7 cellular contexts compared by ENCODE assay signal in genomic region chr15:44849701-44850403, GRCh38.
A peak's percentile ranks its signal among the peaks of the same experiment; 100 is the strongest.
DNase-seq lines count a peak whose midpoint lies in the region; FAIRE-seq and TF ChIP-seq lines count a peak whose summit lies in the region.
"Not testable (repeated sequence)": the region's sequence is repeated elsewhere in the genome, so short reads cannot be mapped to it uniquely, and the experiment has no call there.

No MANE protein-coding gene starts in this region.

- not testable (repeated sequence) for H3K9me3 ChIP-seq in endothelial cell of umbilical vein (replicated peaks; ENCODE audit: control insufficient read depth, insufficient read depth, low read length)

- not testable (repeated sequence) for H3K27ac ChIP-seq in brain microvascular endothelial cell
- peak overlapping the region; percentile 72 for H3K27ac ChIP-seq in endothelial cell of umbilical vein (ENCODE audit: insufficient read depth, low read depth, low read length)

- not testable (repeated sequence) for H3K79me2 ChIP-seq in endothelial cell of umbilical vein (ENCODE audit: control insufficient read depth, insufficient read depth, low read length)

- dilution Hi-C loops in endothelial cell of umbilical vein (cut with MboI; ENCODE audit: extremely low pct_ligation_motif_present, low sequenced_read_pairs): not testable (repeated sequence)

- TSS peak; percentile 59 for BruUV-seq in endothelial cell of umbilical vein (replicated peaks; lab: Mats Ljungman, UMichigan)

- H4K20me1 ChIP-seq in endothelial cell of umbilical vein (replicated peaks; ENCODE audit: control insufficient read depth, extremely low read depth, insufficient read depth, low read length): not testable (repeated sequence)

- not testable (repeated sequence) for H2AFZ ChIP-seq in endothelial cell of umbilical vein (ENCODE audit: low read depth, low read length)

- H3K36me3 ChIP-seq in brain microvascular endothelial cell (replicated peaks); endothelial cell of umbilical vein (ENCODE audit: control insufficient read depth in 2 of 2, extremely low read depth in 1 of 2, insufficient read depth in 2 of 2, low read length in 2 of 2): not testable (repeated sequence)

- not testable (repeated sequence) for H3K9me1 ChIP-seq in endothelial cell of umbilical vein (replicated peaks; ENCODE audit: control insufficient read depth, extremely low read depth, insufficient read depth, low read length)

- not testable (repeated sequence) for H3K9ac ChIP-seq in endothelial cell of umbilical vein (replicated peaks; ENCODE audit: extremely low read depth, insufficient read depth, low read length)

- in situ Hi-C loops in brain microvascular endothelial cell (cut with HindIII; ENCODE audit: low pct_ligation_motif_present, low sequenced_read_pairs): not testable (repeated sequence)

- H3K4me1 ChIP-seq in endothelial cell of umbilical vein (ENCODE audit: control insufficient read depth, extremely low read depth, insufficient read depth, low read length): peaks cover 26% of the 10 kb centered on the region

- CTCF ChIA-PET in endothelial cell of umbilical vein (lab: Charles Lee): not testable (repeated sequence)

- TF ChIP-seq CTCF in LNCaP clone FGC (IDR thresholded peaks at IDR 0.05; ENCODE audit: control insufficient read depth, extremely low read depth, insufficient read depth); brain microvascular endothelial cell (IDR thresholded peaks at IDR 0.05; ENCODE audit: low read depth, low read length, missing control alignments); endothelial cell of umbilical vein (IDR thresholded peaks at IDR 0.05; ENCODE audit: extremely low read depth in 1 of 2, insufficient read depth in 1 of 2, low read depth in 1 of 2, low read length in 2 of 2): not testable (repeated sequence)

- not testable (repeated sequence) for H3K4me3 ChIP-seq in LNCaP clone FGC (ENCODE audit: low read depth, low read length); brain microvascular endothelial cell (ENCODE audit: low read depth, low read length); endothelial cell of umbilical vein (replicated peaks in 1 of 3; ENCODE audit: insufficient read depth in 1 of 3, low read depth in 1 of 3, low read length in 3 of 3); skeletal muscle cell (ENCODE audit: low read depth, low read length)

- POLR2A ChIA-PET in endothelial cell of umbilical vein (lab: Charles Lee): not testable (repeated sequence)

- H3K4me2 ChIP-seq in endothelial cell of umbilical vein (ENCODE audit: insufficient read depth, low read length): not testable (repeated sequence)

- TF ChIP-seq POLR2A in endothelial cell of umbilical vein (IDR thresholded peaks at IDR 0.05; ENCODE audit: low read depth, low read length): not testable (repeated sequence)

- not testable (repeated sequence) for H3K27me3 ChIP-seq in brain microvascular endothelial cell (replicated peaks); endothelial cell of umbilical vein (ENCODE audit: control insufficient read depth in 2 of 2, insufficient read depth in 2 of 2, low read length in 2 of 2)

- peak; percentile 21 for DNase-seq in LNCaP clone FGC (ENCODE audit: low read depth)
- DNase-seq in brain microvascular endothelial cell: peak; percentile 8
- peak; percentile 85 for DNase-seq in dermis blood vessel endothelial cell
- peak; percentile 96 for DNase-seq in endothelial cell of umbilical vein (ENCODE audit: low read depth, low spot score)
- peak; percentile 65 for DNase-seq in glomerular endothelial cell (ENCODE audit: extremely low read depth, low read depth, low spot score)
- peak; percentile 62 to 82 for DNase-seq in lung microvascular endothelial cell (ENCODE audit: low read depth in 2 of 2)
- peak; percentile 22 for DNase-seq in skeletal muscle cell (ENCODE audit: low read depth)

- intact Hi-C loops in endothelial cell of umbilical vein (cut with micrococcal nuclease): loop anchor here (1.0 to 5.0 kb wide), 4 partner anchors 11 to 267 kb away; no protein-coding TSS in a partner anchor

- peak; percentile 87 for FAIRE-seq in endothelial cell of umbilical vein (lab: Jason Lieb, UNC)

TF ChIP-seq in endothelial cell of umbilical vein, 7 proteins besides CTCF, POLR2A, EP300 and RAD21:
- TF ChIP-seq POLR2AphosphoS5 (IDR thresholded peaks at IDR 0.05; ENCODE audit: insufficient read depth, low read depth, low read length) (peak; percentile 50), JUN (IDR thresholded peaks at IDR 0.05; ENCODE audit: borderline replicate concordance, insufficient read depth, insufficient read length, low read depth) (peak; percentile 14), GATA2 (IDR thresholded peaks at IDR 0.05; ENCODE audit: insufficient read depth, insufficient read length, low read depth, low read length) (peak; percentile 70)

Comparison
In these comparisons a context has a peak if more than half of its experiments do, and no peak if none do; other contexts are left out.
1. DNase-seq: peak in every context shown above with its lines; median percentile 96 in endothelial cell of umbilical vein; 85 in dermis blood vessel endothelial cell; 72 in lung microvascular endothelial cell; 65 in glomerular endothelial cell; 22 in skeletal muscle cell; 21 in LNCaP clone FGC; 8 in brain microvascular endothelial cell.